In genomic region chr14:96270565-96271420, GRCh38 we compare ENCODE assay signal across 1 cellular context.
TF ChIP-seq lines count a peak whose summit lies in the region.

No MANE protein-coding gene starts in this region.

TF ChIP-seq in HepG2, 621 proteins besides CTCF, POLR2A, EP300 and RAD21:
- TF ChIP-seq SRY (CRISPR knock-in tag; IDR thresholded peaks at IDR 0.05): no peak
- TF ChIP-seq ZNF512B (CRISPR knock-in tag; IDR thresholded peaks at IDR 0.05; ENCODE audit: borderline replicate concordance): no peak
- TF ChIP-seq KLF11 (CRISPR knock-in tag; IDR thresholded peaks at IDR 0.05): no peak
- TF ChIP-seq AKNA (CRISPR knock-in tag; IDR thresholded peaks at IDR 0.05; ENCODE audit: borderline replicate concordance): no peak
- TF ChIP-seq ESRRA (CRISPR knock-in tag; IDR thresholded peaks at IDR 0.05; ENCODE audit: low read depth): no peak
- no peak for TF ChIP-seq ZNF652 (CRISPR knock-in tag; IDR thresholded peaks at IDR 0.05; ENCODE audit: borderline replicate concordance, low read depth)
